8 cellular contexts compared by ENCODE assay signal in genomic region chr12:64826234-64826633, GRCh38. TPM values are rescaled to one million over a fixed set of nuclear protein-coding genes. Genes with fewer than 3 reads are reported as not detected.
A peak's percentile ranks its signal among the peaks of the same experiment; 100 is the strongest.
DNase-seq lines count a peak whose midpoint lies in the region; ATAC-seq and TF ChIP-seq lines count a peak whose summit lies in the region.

No MANE protein-coding gene starts in this region.

- H3K9me3 Mint-ChIP-seq in activated CD8-positive, alpha-beta T cell treated with anti-CD3 and anti-CD28 coated beads, Interleukin-2, amount 10 ng/mL, durations not matched to agents 7 days and 5 days (ENCODE audit: insufficient read depth), result peaks cover 2% of the 10 kb centered on the region

- no peak for TF ChIP-seq CTCF in fibroblast of pulmonary artery (IDR thresholded peaks at IDR 0.05; ENCODE audit: low read length, missing control alignments)
- no peak for TF ChIP-seq CTCF in breast epithelium (IDR thresholded peaks at IDR 0.05)

- peaks cover 15% of the 10 kb centered on the region for H3K4me1 Mint-ChIP-seq in activated CD8-positive, alpha-beta T cell treated with anti-CD3 and anti-CD28 coated beads, Interleukin-2, amount 10 ng/mL, durations not matched to agents 7 days and 5 days (ENCODE audit: low read depth)

- H3K4me3 Mint-ChIP-seq in activated CD8-positive, alpha-beta T cell treated with anti-CD3 and anti-CD28 coated beads, Interleukin-2, amount 10 ng/mL, durations not matched to agents 7 days and 5 days, result no peak overlapping the region

- POLR2A ChIA-PET in activated CD8-positive, alpha-beta T cell treated with anti-CD3 and anti-CD28 coated beads, Interleukin-2, amount 10 ng/mL, durations not matched to agents 7 days and 5 days (lab: Charles Lee), result no interaction called here

- H3K27me3 Mint-ChIP-seq in activated CD8-positive, alpha-beta T cell treated with anti-CD3 and anti-CD28 coated beads, Interleukin-2, amount 10 ng/mL, durations not matched to agents 7 days and 5 days (ENCODE audit: low read depth), result peaks cover 41% of the 10 kb centered on the region

- DNase-seq in AG08395 (ENCODE audit: low spot score) (peak; percentile 34), NCI-H2081 treated with DMSO at 0.1 percent for 48 hours (lab: John Stamatoyannopoulos, UW) (peak; percentile 46), fibroblast of pulmonary artery (ENCODE audit: low read depth) (peak; percentile 68), non-pigmented ciliary epithelial cell (ENCODE audit: low read depth) (peak; percentile 15), LoVo (ENCODE audit: low spot score) (no peak), breast epithelium (ENCODE audit: low spot score in 2 of 2) (no peak)
- DNase-seq in activated CD8-positive, alpha-beta T cell treated with anti-CD3 and anti-CD28 coated beads, Interleukin-2, amount 10 ng/mL, durations not matched to agents 7 days and 5 days, result peak; percentile 72

- peak; percentile 33 for ATAC-seq in GM21390 (IDR thresholded peaks at IDR 0.05; ENCODE audit: unreplicated experiment)
- ATAC-seq in activated CD8-positive, alpha-beta T cell treated with anti-CD3 and anti-CD28 coated beads, Interleukin-2, amount 10 ng/mL, durations not matched to agents 7 days and 5 days, result peak; percentile 48

- H3K36me3 ChIP-seq in breast epithelium, result no peaks in the 10 kb centered on the region

- no peak overlapping the region for H3K27ac ChIP-seq in breast epithelium

- peaks cover 7 to 43% of the 10 kb centered on the region in 2 donors for H3K27me3 ChIP-seq in breast epithelium

- no peaks in the 10 kb centered on the region for H3K9me3 ChIP-seq in breast epithelium

- TF ChIP-seq POLR2A in breast epithelium (IDR thresholded peaks at IDR 0.05), result no peak

- peaks cover 0 to 17% of the 10 kb centered on the region in 2 donors for H3K4me1 ChIP-seq in breast epithelium

- H3K36me3 Mint-ChIP-seq in activated CD8-positive, alpha-beta T cell treated with anti-CD3 and anti-CD28 coated beads, Interleukin-2, amount 10 ng/mL, durations not matched to agents 7 days and 5 days (ENCODE audit: low read depth), result no peaks in the 10 kb centered on the region

- H3K4me3 ChIP-seq in fibroblast of pulmonary artery (replicated peaks; ENCODE audit: low read depth, low read length) (no peak overlapping the region), breast epithelium (no peak overlapping the region)

- CTCF ChIA-PET in activated CD8-positive, alpha-beta T cell treated with anti-CD3 and anti-CD28 coated beads, Interleukin-2, amount 10 ng/mL, durations not matched to agents 7 days and 5 days (lab: Charles Lee), result interaction anchor here (1.1 to 1.6 kb wide), 2 partner anchors 10 to 30 kb away, joined by 3 to 5 read pairs; no protein-coding TSS in a partner anchor

- no peak overlapping the region for H3K27ac Mint-ChIP-seq in activated CD8-positive, alpha-beta T cell treated with anti-CD3 and anti-CD28 coated beads, Interleukin-2, amount 10 ng/mL, durations not matched to agents 7 days and 5 days

- intact Hi-C loops in breast epithelium (cut with DNase I; ENCODE audit: low total_unique reads), result no loop called here

RNA-seq across cellular contexts. Expression of gene TBC1D30, which starts 1.8 kb away (rescaled TPM):
- total RNA-seq in activated CD8-positive, alpha-beta T cell treated with anti-CD3 and anti-CD28 coated beads, Interleukin-2, amount 10 ng/mL, durations not matched to agents 7 days and 5 days, result under 1 TPM; 0.05 to 0.11 TPM
- total RNA-seq in breast epithelium, result 10 to 100 TPM in 2 of 3 donors, 1 to 10 TPM in 1; 3.2 to 16.4 (median 11.9) TPM

Comparison
In these comparisons a context has a peak if more than half of its experiments do, and no peak if none do; other contexts are left out.
1. DNase-seq: peak in AG08395 (single experiment), NCI-H2081 treated with DMSO at 0.1 percent for 48 hours (single experiment), activated CD8-positive, alpha-beta T cell treated with anti-CD3 and anti-CD28 coated beads, Interleukin-2, amount 10 ng/mL, durations not matched to agents 7 days and 5 days (single experiment), fibroblast of pulmonary artery (single experiment) and non-pigmented ciliary epithelial cell (single experiment); none in LoVo (single experiment) and breast epithelium (0 of 2).